Comparison of ENCODE assay signal across 9 cellular contexts in genomic region chr14:37150414-37150813, GRCh38. TPM values are rescaled to one million over a fixed set of nuclear protein-coding genes. Genes with fewer than 3 reads are reported as not detected.
DNase-seq lines count a peak whose midpoint lies in the region; TF ChIP-seq lines count a peak whose summit lies in the region.
"Had no signal": no experiment of that assay in that cellular context is flagged by ENCODE, and none has a peak within 500 bp of the region (broad histone marks: within the 10 kb centered on the region; RNA-seq: fewer than 3 reads in every experiment).

No MANE protein-coding gene starts in this region.

- H3K9me2 ChIP-seq in MM.1S (replicated peaks; ENCODE audit: insufficient read depth, low read length): no peaks in the 10 kb centered on the region

- intact Hi-C loops in activated naive CD4-positive, alpha-beta T cell treated with anti-CD3 and anti-CD28 coated beads for 36 hours (cut with micrococcal nuclease): loop anchor here (1.0 to 5.0 kb wide), 2 partner anchors 503 to 597 kb away; no protein-coding TSS in a partner anchor

- H4K20me1 ChIP-seq in MM.1S (ENCODE audit: insufficient read depth, low read length): no peaks in the 10 kb centered on the region
- H4K20me1 ChIP-seq in fibroblast of lung (ENCODE audit: control insufficient read depth, extremely low read depth, insufficient read depth, low read length): no peaks in the 10 kb centered on the region
- H4K20me1 ChIP-seq in smooth muscle cell (ENCODE audit: low read depth): no peaks in the 10 kb centered on the region

- H3K27ac ChIP-seq in MM.1S (ENCODE audit: low read length) (no peak overlapping the region), fibroblast of lung (ENCODE audit: insufficient read depth, low read length) (no peak overlapping the region), smooth muscle cell (ENCODE audit: low read depth) (no peak overlapping the region)

- no peaks in the 10 kb centered on the region for H3K9me3 ChIP-seq in MM.1S (replicated peaks; ENCODE audit: insufficient read depth, low read length)
- H3K9me3 ChIP-seq in fibroblast of lung (ENCODE audit: control insufficient read depth, insufficient read depth, low read depth, low read length): no peaks in the 10 kb centered on the region
- H3K9me3 ChIP-seq in smooth muscle cell (replicated peaks; ENCODE audit: low read depth): no peaks in the 10 kb centered on the region

- H3K4me1 ChIP-seq in MM.1S (ENCODE audit: low read length) (no peaks in the 10 kb centered on the region), fibroblast of lung (ENCODE audit: control insufficient read depth, extremely low read depth, insufficient read depth, low read length) (no peaks in the 10 kb centered on the region), smooth muscle cell (ENCODE audit: low read depth) (no peaks in the 10 kb centered on the region)

- H3K27me3 Mint-ChIP-seq in activated naive CD4-positive, alpha-beta T cell treated with anti-CD3 and anti-CD28 coated beads for 36 hours (ENCODE audit: low read depth): peaks cover 1% of the 10 kb centered on the region

- H3K27me3 ChIP-seq in MM.1S (replicated peaks; ENCODE audit: insufficient read depth, low read length) (no peaks in the 10 kb centered on the region), fibroblast of lung (ENCODE audit: control insufficient read depth, insufficient read depth, low read length) (no peaks in the 10 kb centered on the region), smooth muscle cell (ENCODE audit: low read depth) (no peaks in the 10 kb centered on the region)

- H3K27ac Mint-ChIP-seq in activated naive CD4-positive, alpha-beta T cell treated with anti-CD3 and anti-CD28 coated beads for 36 hours: no peak overlapping the region

- no peak overlapping the region for H3K4me3 Mint-ChIP-seq in activated naive CD4-positive, alpha-beta T cell treated with anti-CD3 and anti-CD28 coated beads for 36 hours

- H3K4me2 ChIP-seq in MM.1S (ENCODE audit: low read depth, low read length) (peak overlapping the region; percentile 6; the same call in 1 of the 2 replicates), fibroblast of lung (ENCODE audit: extremely low read depth, insufficient read depth, low read length) (peak overlapping the region; percentile 48), smooth muscle cell (peak overlapping the region; percentile 16)

- H3K9me3 Mint-ChIP-seq in activated naive CD4-positive, alpha-beta T cell treated with anti-CD3 and anti-CD28 coated beads for 36 hours: peaks cover 11% of the 10 kb centered on the region

- WGBS in smooth muscle cell (ENCODE audit: low lambda C conversion rate): 5% methylated on average over 3 of the region's 3 CpGs

- H3K4me1 Mint-ChIP-seq in activated naive CD4-positive, alpha-beta T cell treated with anti-CD3 and anti-CD28 coated beads for 36 hours (ENCODE audit: low read depth): no peaks in the 10 kb centered on the region

- H3K4me3 ChIP-seq in MM.1S (ENCODE audit: low read length): no peak overlapping the region
- H3K4me3 ChIP-seq in fibroblast of lung (replicated peaks in 1 of 4; ENCODE audit: control extremely low read depth in 1 of 4, insufficient read depth in 1 of 4, low read depth in 3 of 4, low read length in 4 of 4): no peak overlapping the region
- H3K4me3 ChIP-seq in smooth muscle cell: no peak overlapping the region

- H2AFZ ChIP-seq in MM.1S (ENCODE audit: low read length): no peak overlapping the region
- H2AFZ ChIP-seq in fibroblast of lung (ENCODE audit: low read length): no peak overlapping the region
- H2AFZ ChIP-seq in smooth muscle cell (ENCODE audit: low read depth): no peak overlapping the region

- H3K36me3 ChIP-seq in MM.1S (replicated peaks; ENCODE audit: insufficient read depth, low read length) (no peaks in the 10 kb centered on the region), fibroblast of lung (ENCODE audit: control insufficient read depth, insufficient read depth, low read length) (no peaks in the 10 kb centered on the region), smooth muscle cell (ENCODE audit: low read depth) (no peaks in the 10 kb centered on the region)

- TF ChIP-seq CTCF in MM.1S (IDR thresholded peaks at IDR 0.05; ENCODE audit: low read length) (peak; percentile 56), fibroblast of lung (conservative IDR thresholded peaks at IDR 0.05 in 1 of 2, IDR thresholded peaks at IDR 0.05 in 1 of 2; ENCODE audit: low read depth in 1 of 2, low read length in 2 of 2) (peak; percentile 24 to 65), smooth muscle cell (IDR thresholded peaks at IDR 0.05; ENCODE audit: borderline replicate concordance, insufficient read depth, poor library complexity, severe bottlenecking) (peak; percentile 79)

- no peaks in the 10 kb centered on the region for H3F3A ChIP-seq in MM.1S (ENCODE audit: insufficient read depth, low read length)
- no peaks in the 10 kb centered on the region for H3F3A ChIP-seq in smooth muscle cell (ENCODE audit: low read depth)

- CTCF ChIA-PET in activated naive CD4-positive, alpha-beta T cell treated with anti-CD3 and anti-CD28 coated beads for 36 hours (lab: Charles Lee): interaction anchor here (0.8 to 2.6 kb wide), 6 partner anchors 10 to 501 kb away, joined by 3 to 8 read pairs (median 3); no protein-coding TSS in a partner anchor

- peak; percentile 6 for DNase-seq in G401 (ENCODE audit: low spot score)
- peak; percentile 42 for DNase-seq in MM.1S
- peak; percentile 15 for DNase-seq in RPMI8226
- DNase-seq in fibroblast of lung (ENCODE audit: low read depth in 2 of 2): peak; percentile 34 to 67
- no peak for DNase-seq in smooth muscle cell (lab: John Stamatoyannopoulos, UW; ENCODE audit: unreplicated experiment)
- DNase-seq in GM19238 (ENCODE audit: insufficient read length, low spot score): no peak
- no peak for DNase-seq in GDM1 (lab: John Stamatoyannopoulos, UW)
- DNase-seq in activated naive CD4-positive, alpha-beta T cell treated with anti-CD3 and anti-CD28 coated beads for 36 hours: no peak

- in situ Hi-C loops in G401 (cut with HindIII; ENCODE audit: low sequenced_read_pairs): no loop called here

- peaks cover 2% of the 10 kb centered on the region for H3K36me3 Mint-ChIP-seq in activated naive CD4-positive, alpha-beta T cell treated with anti-CD3 and anti-CD28 coated beads for 36 hours (ENCODE audit: low read depth)

- H3K79me2 ChIP-seq in MM.1S (ENCODE audit: low read length) (no peaks in the 10 kb centered on the region), fibroblast of lung (ENCODE audit: control insufficient read depth, insufficient read depth, low read length) (no peaks in the 10 kb centered on the region), smooth muscle cell (ENCODE audit: low read depth) (no peaks in the 10 kb centered on the region)

- H3K9ac ChIP-seq in MM.1S (ENCODE audit: low read length) (no peak overlapping the region), fibroblast of lung (ENCODE audit: insufficient read depth, low read length) (no peak overlapping the region), smooth muscle cell (ENCODE audit: low read depth) (no peak overlapping the region)

RNA-seq across cellular contexts. Expression of gene SLC25A21, which starts 22.0 kb away (rescaled TPM):
- 4.3 and 8.2 TPM in 2 replicates for total RNA-seq in G401 (2014; rRNA removed; shearing (Covaris generic))
- total RNA-seq in fibroblast of lung (0.26 and 0.50 TPM in 2 replicates), smooth muscle cell (0.54 TPM in 1 of 2 replicates, not detected in the other)
- polyA plus RNA-seq in fibroblast of lung (0.62 and 1.0 TPM in 2 replicates), smooth muscle cell (1.1 TPM in 1 of 2 replicates, not detected in the other)
- polyA plus RNA-seq in fibroblast of lung (2012): 0.51 and 1.0 TPM in 2 replicates
- polyA minus RNA-seq in fibroblast of lung (ENCODE audit: low replicate concordance): not detected in 2 replicates
- not detected for total RNA-seq in activated naive CD4-positive, alpha-beta T cell treated with anti-CD3 and anti-CD28 coated beads for 36 hours
- total RNA-seq: T-helper 2 cell treated with Interferon-gamma antibody and Interleukin-4, amounts not matched to agents 100 ng/mL and 5 ng/mL, for 36 hours had no signal

RNA-seq across cellular contexts. Expression of gene MIPOL1, which starts 47.3 kb away (rescaled TPM):
- total RNA-seq in G401 (2014; rRNA removed; shearing (Covaris generic)): 8.4 and 13.2 TPM in 2 replicates
- total RNA-seq in fibroblast of lung (8.6 and 9.0 TPM in 2 replicates), smooth muscle cell (5.1 and 17.5 TPM in 2 replicates)
- polyA plus RNA-seq in fibroblast of lung (4.3 and 6.4 TPM in 2 replicates), smooth muscle cell (2.6 and 3.2 TPM in 2 replicates)
- polyA plus RNA-seq in fibroblast of lung (2012): 3.5 and 4.2 TPM in 2 replicates
- polyA minus RNA-seq in fibroblast of lung (ENCODE audit: low replicate concordance): 1.6 TPM in 1 of 2 replicates, not detected in the other
- total RNA-seq in activated naive CD4-positive, alpha-beta T cell treated with anti-CD3 and anti-CD28 coated beads for 36 hours: under 1 TPM in 1 of 2 experiments, not detected in 1; 0.15 TPM
- total RNA-seq: T-helper 2 cell treated with Interferon-gamma antibody and Interleukin-4, amounts not matched to agents 100 ng/mL and 5 ng/mL, for 36 hours had no signal

Comparison
In these comparisons a context has a peak if more than half of its experiments do, and no peak if none do; other contexts are left out.
1. DNase-seq: peak in G401 (single experiment), MM.1S (single experiment), RPMI8226 (single experiment) and fibroblast of lung (2 of 2); none in smooth muscle cell (single experiment), GM19238 (single experiment), GDM1 (single experiment) and activated naive CD4-positive, alpha-beta T cell treated with anti-CD3 and anti-CD28 coated beads for 36 hours (single experiment).
2. Peak in every context shown above with its lines, with median percentiles within 50 percentile points of each other: H3K4me2 ChIP-seq and CTCF ChIP-seq.